In genomic region chr5:177498013-177498847, GRCh38 we compare ENCODE assay signal across 6 cellular contexts. TPM values are rescaled to one million over a fixed set of nuclear protein-coding genes. Genes with fewer than 3 reads are reported as not detected.
DNase-seq lines count a peak whose midpoint lies in the region; TF ChIP-seq lines count a peak whose summit lies in the region.

No MANE protein-coding gene starts in this region.

- H3K36me3 ChIP-seq in brain microvascular endothelial cell (replicated peaks): peaks cover 18% of the 10 kb centered on the region

- no peaks in the 10 kb centered on the region for H3K36me3 Mint-ChIP-seq in neural crest cell (ENCODE audit: low read depth)

- H3K27ac ChIP-seq in brain microvascular endothelial cell: peak overlapping the region; percentile 97

- no peak overlapping the region for H3K27ac Mint-ChIP-seq in neural crest cell (ENCODE audit: unreplicated experiment)

- peaks cover 24% of the 10 kb centered on the region for H3K27me3 Mint-ChIP-seq in neural crest cell (ENCODE audit: low read depth)

- TF ChIP-seq CTCF in brain microvascular endothelial cell (IDR thresholded peaks at IDR 0.05; ENCODE audit: low read depth, low read length, missing control alignments): no peak
- no peak for TF ChIP-seq CTCF in neural crest cell (conservative IDR thresholded peaks at IDR 0.05)

- H3K27me3 ChIP-seq in brain microvascular endothelial cell (replicated peaks): no peaks in the 10 kb centered on the region

- DNase-seq in NCI-H2227 (lab: John Stamatoyannopoulos, UW; ENCODE audit: unreplicated experiment): peak; percentile 43
- no peak for DNase-seq in NCI-H2227 treated with DMSO at 0.1 percent for 48 hours (lab: John Stamatoyannopoulos, UW)
- no peak for DNase-seq in brain microvascular endothelial cell
- no peak for DNase-seq in neural crest cell (ENCODE audit: low read depth, low spot score)
- no peak for DNase-seq in DMS153 treated with DMSO at 0.1 percent for 48 hours (lab: John Stamatoyannopoulos, UW; ENCODE audit: unreplicated experiment)
- no peak for DNase-seq in NCI-H1436 (lab: John Stamatoyannopoulos, UW)

- H3K4me3 Mint-ChIP-seq in neural crest cell: peak overlapping the region; percentile 88

- H3K9me3 Mint-ChIP-seq in neural crest cell: no peaks in the 10 kb centered on the region

- peak overlapping the region; percentile 62 for H3K4me3 ChIP-seq in brain microvascular endothelial cell (ENCODE audit: low read depth, low read length)

- H3K4me1 Mint-ChIP-seq in neural crest cell: peaks cover 47% of the 10 kb centered on the region

- in situ Hi-C loops in brain microvascular endothelial cell (cut with HindIII; ENCODE audit: low pct_ligation_motif_present, low sequenced_read_pairs): no loop called here

RNA-seq across cellular contexts. Expression of gene PDLIM7, which starts 0.8 kb away (rescaled TPM):
- total RNA-seq in neural crest cell: 129 and 147 TPM in 2 replicates

RNA-seq across cellular contexts. Expression of gene DOK3, which starts 11.4 kb away (rescaled TPM):
- 10.5 and 11.4 TPM in 2 replicates for total RNA-seq in neural crest cell

RNA-seq across cellular contexts. Expression of gene DDX41, which starts 18.5 kb away (rescaled TPM):
- 125 and 130 TPM in 2 replicates for total RNA-seq in neural crest cell

RNA-seq across cellular contexts. Expression of gene DBN1, which starts 24.8 kb away (rescaled TPM):
- 387 and 410 TPM in 2 replicates for total RNA-seq in neural crest cell

RNA-seq across cellular contexts. Expression of gene PRR7, which starts 51.6 kb away (rescaled TPM):
- 16.1 and 19.0 TPM in 2 replicates for total RNA-seq in neural crest cell
